In the genomic region with DNA sequence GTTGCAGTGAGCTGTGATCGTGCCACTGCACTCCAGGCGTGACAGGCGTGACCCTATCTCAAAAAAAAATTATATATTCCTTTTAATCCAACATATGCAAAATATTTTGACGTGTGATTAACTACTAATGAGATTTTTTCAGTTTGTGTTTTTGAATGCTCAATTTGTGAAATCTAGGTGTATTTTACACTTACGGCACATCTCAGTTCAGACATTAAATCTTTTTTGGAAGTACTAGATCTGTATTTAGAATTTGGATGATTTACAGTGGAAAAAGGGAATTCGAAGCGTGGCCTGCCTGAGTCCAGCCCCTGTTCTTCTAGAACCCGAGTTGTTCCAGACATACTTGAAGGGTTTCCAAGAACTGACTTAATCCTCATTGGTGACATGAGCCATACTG, we compare ENCODE assay signal across 15 cellular contexts. TPM values are rescaled to one million over a fixed set of nuclear protein-coding genes. Genes with fewer than 3 reads are reported as not detected.
DNase-seq lines count a peak whose midpoint lies in the region; ATAC-seq and TF ChIP-seq lines count a peak whose summit lies in the region.
"Had no signal": no experiment of that assay in that cellular context is flagged by ENCODE, and none has a peak within 500 bp of the region (broad histone marks: within the 10 kb centered on the region; RNA-seq: fewer than 3 reads in every experiment).

No MANE protein-coding gene starts in this region.

- H3K4me1 Mint-ChIP-seq in GM23338 (peaks cover 25% of the 10 kb centered on the region), WTC11 (peaks cover 24% of the 10 kb centered on the region)
- H3K4me1 Mint-ChIP-seq: CD4-positive, alpha-beta memory T cell had no signal

- H3K27ac Mint-ChIP-seq in GM23338 = no peak overlapping the region
- H3K27ac Mint-ChIP-seq in WTC11 = peak overlapping the region; percentile 37; the same call in 1 of the 2 replicates
- H3K27ac Mint-ChIP-seq: B cell had no signal

- no peak overlapping the region for H3K23ac ChIP-seq in mesendoderm (ENCODE audit: low read length)

- no peaks in the 10 kb centered on the region for H3K9me3 Mint-ChIP-seq in GM23338
- no peaks in the 10 kb centered on the region for H3K9me3 Mint-ChIP-seq in WTC11
- H3K9me3 Mint-ChIP-seq: CD4-positive, alpha-beta memory T cell had no signal

- CTCF ChIA-PET in WTC11 (lab: Charles Lee) = interaction anchor here (0.8 to 1.9 kb wide), 8 partner anchors 27 to 439 kb away, joined by 3 to 8 read pairs (median 3); a partner anchor contains a TSS

- H3K79me2 ChIP-seq in GM23338 (replicated peaks; ENCODE audit: insufficient read depth) (no peaks in the 10 kb centered on the region), mesendoderm (ENCODE audit: control insufficient read depth, insufficient read depth, low read length) (no peaks in the 10 kb centered on the region), smooth muscle cell (ENCODE audit: low read depth) (no peaks in the 10 kb centered on the region)

- no peak overlapping the region for H2BK120ac ChIP-seq in mesendoderm (ENCODE audit: low read depth, low read length)

- TF ChIP-seq CTCF in GM23338 (conservative IDR thresholded peaks at IDR 0.05; ENCODE audit: low read depth in 2 of 2) (no peak), WTC11 (IDR thresholded peaks at IDR 0.05) (no peak), smooth muscle cell (IDR thresholded peaks at IDR 0.05; ENCODE audit: borderline replicate concordance, insufficient read depth, poor library complexity, severe bottlenecking) (no peak)

- no peaks in the 10 kb centered on the region for H3K27me3 ChIP-seq in GM23338 (ENCODE audit: insufficient read depth)
- H3K27me3 ChIP-seq in mesendoderm (ENCODE audit: insufficient read depth, low read length, poor library complexity) = no peaks in the 10 kb centered on the region
- H3K27me3 ChIP-seq in smooth muscle cell (ENCODE audit: low read depth) = no peaks in the 10 kb centered on the region

- H2BK5ac ChIP-seq in mesendoderm (ENCODE audit: low read length) = no peak overlapping the region

- H3F3A ChIP-seq in GM23338 (replicated peaks; ENCODE audit: low read depth) (0 out of 2 replicates have a peak, but pooled peaks cover 7% of the 10 kb centered on the region), smooth muscle cell (ENCODE audit: low read depth) (peaks cover 3% of the 10 kb centered on the region)

- H3K36me3 ChIP-seq in GM23338 (ENCODE audit: insufficient read depth) (no peaks in the 10 kb centered on the region), mesendoderm (ENCODE audit: control insufficient read depth, insufficient read depth, low read length) (no peaks in the 10 kb centered on the region), smooth muscle cell (ENCODE audit: low read depth) (no peaks in the 10 kb centered on the region)

- H3K27me3 Mint-ChIP-seq in GM23338 (ENCODE audit: insufficient read depth, low read depth, poor library complexity) = peaks cover 4% of the 10 kb centered on the region
- no peaks in the 10 kb centered on the region for H3K27me3 Mint-ChIP-seq in WTC11 (ENCODE audit: low read depth)
- H3K27me3 Mint-ChIP-seq: B cell; CD4-positive, alpha-beta memory T cell had no signal

- POLR2A ChIA-PET in WTC11 (lab: Charles Lee) = interaction anchor here (0.6 kb wide), 1 partner anchor 1445 kb away, joined by 3 read pairs; no protein-coding TSS in a partner anchor

- no peak overlapping the region for H2AK5ac ChIP-seq in mesendoderm (ENCODE audit: low read length)

- H3K4me2 ChIP-seq in GM23338 (no peak overlapping the region), mesendoderm (ENCODE audit: low read length) (no peak overlapping the region), smooth muscle cell (peak overlapping the region; percentile 66)

- WGBS in mesendoderm (ENCODE audit: extremely low coverage, insufficient coverage, low lambda C conversion rate) = no CpG with 5 or more reads among the region's 8 CpGs
- 67% methylated on average over 8 of the region's 8 CpGs for WGBS in smooth muscle cell (ENCODE audit: low lambda C conversion rate)

- H3K56ac ChIP-seq in mesendoderm (ENCODE audit: low read length) = peak overlapping the region; percentile 25

- no peak overlapping the region for H3K4me3 Mint-ChIP-seq in GM23338
- H3K4me3 Mint-ChIP-seq in WTC11 = no peak overlapping the region
- H3K4me3 Mint-ChIP-seq: B cell; CD4-positive, alpha-beta memory T cell had no signal

- ATAC-seq in GM23338 = no peak
- ATAC-seq in WTC11 = no peak

- H3K4ac ChIP-seq in mesendoderm (ENCODE audit: low read depth, low read length) = no peak overlapping the region

- H2BK15ac ChIP-seq in mesendoderm (replicated peaks; ENCODE audit: low read depth) = no peak overlapping the region

- H3K4me3 ChIP-seq in GM23338 = no peak overlapping the region
- no peak overlapping the region for H3K4me3 ChIP-seq in mesendoderm (ENCODE audit: low read length)
- H3K4me3 ChIP-seq in smooth muscle cell = no peak overlapping the region

- peaks cover 1% of the 10 kb centered on the region for H3K79me1 ChIP-seq in mesendoderm (ENCODE audit: low read length)

- no peaks in the 10 kb centered on the region for H3K9me3 ChIP-seq in smooth muscle cell (replicated peaks; ENCODE audit: low read depth)

- no peak overlapping the region for H4K5ac ChIP-seq in mesendoderm (ENCODE audit: low read length)

- H3K9ac ChIP-seq in mesendoderm (ENCODE audit: low read length) = no peak overlapping the region
- no peak overlapping the region for H3K9ac ChIP-seq in smooth muscle cell (ENCODE audit: low read depth)

- H2AFZ ChIP-seq in GM23338 = no peak overlapping the region
- H2AFZ ChIP-seq in smooth muscle cell (ENCODE audit: low read depth) = no peak overlapping the region

- H3K36me3 Mint-ChIP-seq in GM23338 (ENCODE audit: low read depth) (no peaks in the 10 kb centered on the region; the same call in 2 of the 3 replicates), WTC11 (peaks cover 7% of the 10 kb centered on the region; the same call in 1 of the 2 replicates)

- no peaks in the 10 kb centered on the region for H3K9me2 ChIP-seq in GM23338 (ENCODE audit: insufficient read depth)

- DNase-seq in GM23338 (ENCODE audit: low spot score) (no peak), WTC11 (ENCODE audit: low spot score) (no peak), mesendoderm (no peak), smooth muscle cell (lab: John Stamatoyannopoulos, UW; ENCODE audit: unreplicated experiment) (no peak), OCI-M1 (lab: John Stamatoyannopoulos, UW) (no peak), RKO (ENCODE audit: low spot score) (no peak)
- DNase-seq in stimulated activated naive CD4-positive, alpha-beta T cell treated with Interleukin-2 at 50 U/mL for 16 hours (lab: John Stamatoyannopoulos, UW) = no peak
- DNase-seq: CD4-positive, alpha-beta memory T cell; DMS79 treated with DMSO at 0.1 percent for 48 hours; GDM1; MV-4-11; NCI-H1436; NCI-H2029 treated with DMSO at 0.1 percent for 48 hours; NCI-H524 had no signal

- H4K8ac ChIP-seq in mesendoderm (ENCODE audit: low read depth, low read length) = no peak overlapping the region

- H4K20me1 ChIP-seq in GM23338 (replicated peaks; ENCODE audit: insufficient read depth) (no peaks in the 10 kb centered on the region; the same call in 1 of the 2 replicates), smooth muscle cell (ENCODE audit: low read depth) (no peaks in the 10 kb centered on the region)

- H3K18ac ChIP-seq in mesendoderm (ENCODE audit: low read length) = no peak overlapping the region

- H3K27ac ChIP-seq in GM23338 (ENCODE audit: low read depth) = 0 out of 2 replicates have a peak overlapping the region, but pooled peaks have one; percentile 78
- peak overlapping the region; percentile 73 for H3K27ac ChIP-seq in mesendoderm (ENCODE audit: low read depth, low read length)
- H3K27ac ChIP-seq in smooth muscle cell (ENCODE audit: low read depth) = peak overlapping the region; percentile 68

- H3K4me1 ChIP-seq in GM23338 (ENCODE audit: insufficient read depth) = peaks cover 7% of the 10 kb centered on the region; the same call in 1 of the 2 replicates
- peaks cover 7% of the 10 kb centered on the region for H3K4me1 ChIP-seq in mesendoderm (ENCODE audit: control insufficient read depth, low read depth, low read length)
- H3K4me1 ChIP-seq in smooth muscle cell (ENCODE audit: low read depth) = peaks cover 24% of the 10 kb centered on the region

TF ChIP-seq in GM23338, 12 proteins besides CTCF, POLR2A, EP300 and RAD21 (continues in another document):
- TF ChIP-seq STAT1 (IDR thresholded peaks at IDR 0.05; ENCODE audit: unreplicated experiment) = no peak

TF ChIP-seq in WTC11, 78 proteins besides CTCF, POLR2A, EP300 and RAD21 (continues in another document):
- TF ChIP-seq SP1 (CRISPR knock-in tag; conservative IDR thresholded peaks at IDR 0.05) (no peak), JAZF1 (CRISPR knock-in tag; IDR thresholded peaks at IDR 0.05) (no peak), JUN (CRISPR knock-in tag; IDR thresholded peaks at IDR 0.05) (no peak), ZBTB21 (CRISPR knock-in tag; IDR thresholded peaks at IDR 0.05; ENCODE audit: borderline replicate concordance) (no peak), SMAD3 (CRISPR knock-in tag; IDR thresholded peaks at IDR 0.05; ENCODE audit: borderline replicate concordance) (no peak), NFE2L1 (CRISPR knock-in tag; IDR thresholded peaks at IDR 0.05) (no peak)

RNA-seq across cellular contexts. Expression of a gene that starts 26.9 kb away (rescaled TPM):
- total RNA-seq in GM23338 (2014; rRNA removed; shearing (Covaris generic)) = 63.9 and 78.5 TPM in 2 replicates
- 62.5 and 71.9 TPM in 2 replicates for polyA plus RNA-seq in GM23338 (2016; fragmentation: Nextera tagmentation; extraction: Ambion mirVana)
- 94.3 to 103 TPM (median 97.0 TPM) in 3 replicates for total RNA-seq in WTC11 (2021)
- polyA plus RNA-seq in mesendoderm (2013, experiment 1 of 2) = 29.1 TPM
- polyA plus RNA-seq in mesendoderm (2013, experiment 2 of 2) = 29.4 TPM
- 7.6 and 9.9 TPM in 2 replicates for total RNA-seq in smooth muscle cell
- polyA plus RNA-seq in smooth muscle cell = 12.7 and 33.5 TPM in 2 replicates

RNA-seq across cellular contexts. Expression of a gene that starts 35.2 kb away (rescaled TPM):
- 7.2 and 12.4 TPM in 2 replicates for total RNA-seq in GM23338 (2014; rRNA removed; shearing (Covaris generic))
- polyA plus RNA-seq in GM23338 (2016; fragmentation: Nextera tagmentation; extraction: Ambion mirVana) (3.8 and 6.6 TPM in 2 replicates), smooth muscle cell (17.5 and 43.9 TPM in 2 replicates)
- total RNA-seq in WTC11 (2021) (35.6 to 51.1 TPM (median 51.0 TPM) in 3 replicates), smooth muscle cell (10.5 and 14.7 TPM in 2 replicates)
- 1.8 TPM for polyA plus RNA-seq in mesendoderm (2013, experiment 1 of 2)
- polyA plus RNA-seq in mesendoderm (2013, experiment 2 of 2) = 1.1 TPM

RNA-seq across cellular contexts. Expression of a gene that starts 36.1 kb away (rescaled TPM):
- total RNA-seq in GM23338 (2014; rRNA removed; shearing (Covaris generic)) = 61.9 and 62.5 TPM in 2 replicates
- polyA plus RNA-seq in GM23338 (2016; fragmentation: Nextera tagmentation; extraction: Ambion mirVana) (45.9 and 48.2 TPM in 2 replicates), smooth muscle cell (15.1 and 27.7 TPM in 2 replicates)
- total RNA-seq in WTC11 (2021) (47.8 to 53.4 TPM (median 51.5 TPM) in 3 replicates), smooth muscle cell (12.5 and 15.1 TPM in 2 replicates)
- 24.5 TPM for polyA plus RNA-seq in mesendoderm (2013, experiment 1 of 2)
- polyA plus RNA-seq in mesendoderm (2013, experiment 2 of 2) = 22.1 TPM

RNA-seq across cellular contexts. Expression of a gene that starts 37.1 kb away (rescaled TPM):
- total RNA-seq in GM23338 (2014; rRNA removed; shearing (Covaris generic)) = 17.7 and 21.5 TPM in 2 replicates
- 4.7 and 4.9 TPM in 2 replicates for polyA plus RNA-seq in GM23338 (2016; fragmentation: Nextera tagmentation; extraction: Ambion mirVana)
- 31.3 to 32.2 TPM (median 31.9 TPM) in 3 replicates for total RNA-seq in WTC11 (2021)
- 11.7 TPM for polyA plus RNA-seq in mesendoderm (2013, experiment 1 of 2)
- 12.0 TPM for polyA plus RNA-seq in mesendoderm (2013, experiment 2 of 2)
- 2.6 and 4.2 TPM in 2 replicates for total RNA-seq in smooth muscle cell
- 8.0 and 10.9 TPM in 2 replicates for polyA plus RNA-seq in smooth muscle cell
- polyA plus RNA-seq: CD4-positive, alpha-beta memory T cell had no signal
